ENCODE assay signal across 1 cellular context in the genomic region with DNA sequence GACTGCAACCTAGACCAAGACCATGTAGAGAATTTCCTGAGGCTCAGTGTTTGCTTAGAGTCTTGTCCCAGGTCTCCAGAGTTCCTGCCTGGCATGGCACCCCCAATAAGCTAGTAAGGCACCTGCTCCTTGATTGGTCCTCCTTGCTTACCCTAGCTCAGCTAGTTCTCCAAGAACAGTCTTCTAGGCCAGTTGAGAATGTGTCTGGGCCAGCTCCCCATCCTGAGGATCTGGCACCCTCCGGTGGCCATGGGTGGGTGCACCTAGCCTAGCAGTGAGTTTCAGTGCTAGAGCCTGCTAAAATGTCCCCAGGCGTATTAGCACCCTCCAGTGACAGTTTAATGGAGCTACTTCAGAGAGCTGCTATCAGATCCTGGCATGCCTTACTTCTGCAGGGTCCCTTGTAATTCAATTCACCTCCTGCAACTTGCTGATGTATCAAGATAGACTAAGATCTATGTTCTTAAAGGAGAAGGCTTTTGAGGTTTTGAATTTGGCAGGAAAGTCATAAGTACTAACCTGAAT.
TF ChIP-seq lines count a peak whose summit lies in the region.

No MANE protein-coding gene starts in this region.

TF ChIP-seq in K562, 482 proteins besides CTCF, POLR2A, EP300 and RAD21 (continued from another document and continues in another):
- TF ChIP-seq, protein P1, sequence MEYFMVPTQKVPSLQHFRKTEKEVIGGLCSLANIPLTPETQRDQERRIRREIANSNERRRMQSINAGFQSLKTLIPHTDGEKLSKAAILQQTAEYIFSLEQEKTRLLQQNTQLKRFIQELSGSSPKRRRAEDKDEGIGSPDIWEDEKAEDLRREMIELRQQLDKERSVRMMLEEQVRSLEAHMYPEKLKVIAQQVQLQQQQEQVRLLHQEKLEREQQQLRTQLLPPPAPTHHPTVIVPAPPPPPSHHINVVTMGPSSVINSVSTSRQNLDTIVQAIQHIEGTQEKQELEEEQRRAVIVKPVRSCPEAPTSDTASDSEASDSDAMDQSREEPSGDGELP (CRISPR knock-in tag; IDR thresholded peaks at IDR 0.05; ENCODE audit: borderline replicate concordance), result peak; percentile 78; the same call in 1 of the 2 replicates
- TF ChIP-seq, protein P2, sequence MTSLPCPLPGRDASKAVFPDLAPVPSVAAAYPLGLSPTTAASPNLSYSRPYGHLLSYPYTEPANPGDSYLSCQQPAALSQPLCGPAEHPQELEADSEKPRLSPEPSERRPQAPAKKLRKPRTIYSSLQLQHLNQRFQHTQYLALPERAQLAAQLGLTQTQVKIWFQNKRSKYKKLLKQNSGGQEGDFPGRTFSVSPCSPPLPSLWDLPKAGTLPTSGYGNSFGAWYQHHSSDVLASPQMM (CRISPR knock-in tag; IDR thresholded peaks at IDR 0.05), result no peak
- no peak for TF ChIP-seq MED1 (CRISPR knock-in tag; IDR thresholded peaks at IDR 0.05; ENCODE audit: borderline replicate concordance)
- TF ChIP-seq STAT5B (CRISPR knock-in tag; IDR thresholded peaks at IDR 0.05), result no peak
- TF ChIP-seq THRAP3 (IDR thresholded peaks at IDR 0.05; ENCODE audit: borderline replicate concordance), result no peak
- TF ChIP-seq KAT7 (CRISPR knock-in tag; IDR thresholded peaks at IDR 0.05; ENCODE audit: borderline replicate concordance), result no peak
- TF ChIP-seq, protein P3, sequence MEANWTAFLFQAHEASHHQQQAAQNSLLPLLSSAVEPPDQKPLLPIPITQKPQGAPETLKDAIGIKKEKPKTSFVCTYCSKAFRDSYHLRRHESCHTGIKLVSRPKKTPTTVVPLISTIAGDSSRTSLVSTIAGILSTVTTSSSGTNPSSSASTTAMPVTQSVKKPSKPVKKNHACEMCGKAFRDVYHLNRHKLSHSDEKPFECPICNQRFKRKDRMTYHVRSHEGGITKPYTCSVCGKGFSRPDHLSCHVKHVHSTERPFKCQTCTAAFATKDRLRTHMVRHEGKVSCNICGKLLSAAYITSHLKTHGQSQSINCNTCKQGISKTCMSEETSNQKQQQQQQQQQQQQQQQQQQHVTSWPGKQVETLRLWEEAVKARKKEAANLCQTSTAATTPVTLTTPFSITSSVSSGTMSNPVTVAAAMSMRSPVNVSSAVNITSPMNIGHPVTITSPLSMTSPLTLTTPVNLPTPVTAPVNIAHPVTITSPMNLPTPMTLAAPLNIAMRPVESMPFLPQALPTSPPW (CRISPR knock-in tag; IDR thresholded peaks at IDR 0.05), result peak; percentile 39; the same call in 1 of the 2 replicates
- TF ChIP-seq ZNF77 (CRISPR knock-in tag; IDR thresholded peaks at IDR 0.05), result no peak
- no peak for TF ChIP-seq FOS (IDR thresholded peaks at IDR 0.05; ENCODE audit: extremely low read depth, insufficient read length)
- TF ChIP-seq, protein P4, sequence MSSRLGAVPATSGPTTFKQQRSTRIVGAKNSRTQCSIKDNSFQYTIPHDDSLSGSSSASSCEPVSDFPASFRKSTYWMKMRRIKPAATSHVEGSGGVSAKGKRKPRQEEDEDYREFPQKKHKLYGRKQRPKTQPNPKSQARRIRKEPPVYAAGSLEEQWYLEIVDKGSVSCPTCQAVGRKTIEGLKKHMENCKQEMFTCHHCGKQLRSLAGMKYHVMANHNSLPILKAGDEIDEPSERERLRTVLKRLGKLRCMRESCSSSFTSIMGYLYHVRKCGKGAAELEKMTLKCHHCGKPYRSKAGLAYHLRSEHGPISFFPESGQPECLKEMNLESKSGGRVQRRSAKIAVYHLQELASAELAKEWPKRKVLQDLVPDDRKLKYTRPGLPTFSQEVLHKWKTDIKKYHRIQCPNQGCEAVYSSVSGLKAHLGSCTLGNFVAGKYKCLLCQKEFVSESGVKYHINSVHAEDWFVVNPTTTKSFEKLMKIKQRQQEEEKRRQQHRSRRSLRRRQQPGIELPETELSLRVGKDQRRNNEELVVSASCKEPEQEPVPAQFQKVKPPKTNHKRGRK (tag; IDR thresholded peaks at IDR 0.05), result no peak
- TF ChIP-seq, protein P5, sequence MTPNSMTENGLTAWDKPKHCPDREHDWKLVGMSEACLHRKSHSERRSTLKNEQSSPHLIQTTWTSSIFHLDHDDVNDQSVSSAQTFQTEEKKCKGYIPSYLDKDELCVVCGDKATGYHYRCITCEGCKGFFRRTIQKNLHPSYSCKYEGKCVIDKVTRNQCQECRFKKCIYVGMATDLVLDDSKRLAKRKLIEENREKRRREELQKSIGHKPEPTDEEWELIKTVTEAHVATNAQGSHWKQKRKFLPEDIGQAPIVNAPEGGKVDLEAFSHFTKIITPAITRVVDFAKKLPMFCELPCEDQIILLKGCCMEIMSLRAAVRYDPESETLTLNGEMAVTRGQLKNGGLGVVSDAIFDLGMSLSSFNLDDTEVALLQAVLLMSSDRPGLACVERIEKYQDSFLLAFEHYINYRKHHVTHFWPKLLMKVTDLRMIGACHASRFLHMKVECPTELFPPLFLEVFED (CRISPR knock-in tag; conservative IDR thresholded peaks at IDR 0.05), result no peak
- TF ChIP-seq POLR3G (IDR thresholded peaks at IDR 0.05; ENCODE audit: extremely low read depth, insufficient read length, insufficient replicate concordance), result no peak
- TF ChIP-seq RCOR1 (IDR thresholded peaks at IDR 0.05; ENCODE audit: borderline replicate concordance in 1 of 2, low read depth in 2 of 2, low read length in 2 of 2), result peak in 1 of 2 experiments; percentile 62; a peak in 2 of 4 replicates
- TF ChIP-seq, protein P6, sequence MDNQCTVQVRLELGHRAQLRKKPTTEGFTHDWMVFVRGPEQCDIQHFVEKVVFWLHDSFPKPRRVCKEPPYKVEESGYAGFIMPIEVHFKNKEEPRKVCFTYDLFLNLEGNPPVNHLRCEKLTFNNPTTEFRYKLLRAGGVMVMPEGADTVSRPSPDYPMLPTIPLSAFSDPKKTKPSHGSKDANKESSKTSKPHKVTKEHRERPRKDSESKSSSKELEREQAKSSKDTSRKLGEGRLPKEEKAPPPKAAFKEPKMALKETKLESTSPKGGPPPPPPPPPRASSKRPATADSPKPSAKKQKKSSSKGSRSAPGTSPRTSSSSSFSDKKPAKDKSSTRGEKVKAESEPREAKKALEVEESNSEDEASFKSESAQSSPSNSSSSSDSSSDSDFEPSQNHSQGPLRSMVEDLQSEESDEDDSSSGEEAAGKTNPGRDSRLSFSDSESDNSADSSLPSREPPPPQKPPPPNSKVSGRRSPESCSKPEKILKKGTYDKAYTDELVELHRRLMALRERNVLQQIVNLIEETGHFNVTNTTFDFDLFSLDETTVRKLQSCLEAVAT (IDR thresholded peaks at IDR 0.05), result peak in 1 of 2 experiments; percentile 67; a peak in 1 of 4 replicates
- TF ChIP-seq, protein P7, sequence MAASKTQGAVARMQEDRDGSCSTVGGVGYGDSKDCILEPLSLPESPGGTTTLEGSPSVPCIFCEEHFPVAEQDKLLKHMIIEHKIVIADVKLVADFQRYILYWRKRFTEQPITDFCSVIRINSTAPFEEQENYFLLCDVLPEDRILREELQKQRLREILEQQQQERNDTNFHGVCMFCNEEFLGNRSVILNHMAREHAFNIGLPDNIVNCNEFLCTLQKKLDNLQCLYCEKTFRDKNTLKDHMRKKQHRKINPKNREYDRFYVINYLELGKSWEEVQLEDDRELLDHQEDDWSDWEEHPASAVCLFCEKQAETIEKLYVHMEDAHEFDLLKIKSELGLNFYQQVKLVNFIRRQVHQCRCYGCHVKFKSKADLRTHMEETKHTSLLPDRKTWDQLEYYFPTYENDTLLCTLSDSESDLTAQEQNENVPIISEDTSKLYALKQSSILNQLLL (CRISPR knock-in tag; IDR thresholded peaks at IDR 0.05; ENCODE audit: borderline replicate concordance), result no peak
- TF ChIP-seq, protein P8, sequence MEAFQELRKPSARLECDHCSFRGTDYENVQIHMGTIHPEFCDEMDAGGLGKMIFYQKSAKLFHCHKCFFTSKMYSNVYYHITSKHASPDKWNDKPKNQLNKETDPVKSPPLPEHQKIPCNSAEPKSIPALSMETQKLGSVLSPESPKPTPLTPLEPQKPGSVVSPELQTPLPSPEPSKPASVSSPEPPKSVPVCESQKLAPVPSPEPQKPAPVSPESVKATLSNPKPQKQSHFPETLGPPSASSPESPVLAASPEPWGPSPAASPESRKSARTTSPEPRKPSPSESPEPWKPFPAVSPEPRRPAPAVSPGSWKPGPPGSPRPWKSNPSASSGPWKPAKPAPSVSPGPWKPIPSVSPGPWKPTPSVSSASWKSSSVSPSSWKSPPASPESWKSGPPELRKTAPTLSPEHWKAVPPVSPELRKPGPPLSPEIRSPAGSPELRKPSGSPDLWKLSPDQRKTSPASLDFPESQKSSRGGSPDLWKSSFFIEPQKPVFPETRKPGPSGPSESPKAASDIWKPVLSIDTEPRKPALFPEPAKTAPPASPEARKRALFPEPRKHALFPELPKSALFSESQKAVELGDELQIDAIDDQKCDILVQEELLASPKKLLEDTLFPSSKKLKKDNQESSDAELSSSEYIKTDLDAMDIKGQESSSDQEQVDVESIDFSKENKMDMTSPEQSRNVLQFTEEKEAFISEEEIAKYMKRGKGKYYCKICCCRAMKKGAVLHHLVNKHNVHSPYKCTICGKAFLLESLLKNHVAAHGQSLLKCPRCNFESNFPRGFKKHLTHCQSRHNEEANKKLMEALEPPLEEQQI (IDR thresholded peaks at IDR 0.05), result peak; percentile 78
- no peak for TF ChIP-seq ZFX (CRISPR knock-in tag; IDR thresholded peaks at IDR 0.05)
- no peak for TF ChIP-seq ZSCAN29 (IDR thresholded peaks at IDR 0.05)
- TF ChIP-seq FOXA1 (IDR thresholded peaks at IDR 0.05; ENCODE audit: borderline replicate concordance), result no peak
- TF ChIP-seq ZNF175 (CRISPR knock-in tag; IDR thresholded peaks at IDR 0.05; ENCODE audit: low read depth), result no peak
- TF ChIP-seq SREBF1 (IDR thresholded peaks at IDR 0.05; ENCODE audit: borderline replicate concordance, low read depth, low read length), result no peak
- TF ChIP-seq CEBPG (CRISPR knock-in tag; IDR thresholded peaks at IDR 0.05), result no peak
- TF ChIP-seq CEBPG (tag; conservative IDR thresholded peaks at IDR 0.05 in 1 of 2, IDR thresholded peaks at IDR 0.05 in 1 of 2), result no peak
- TF ChIP-seq, protein P9, sequence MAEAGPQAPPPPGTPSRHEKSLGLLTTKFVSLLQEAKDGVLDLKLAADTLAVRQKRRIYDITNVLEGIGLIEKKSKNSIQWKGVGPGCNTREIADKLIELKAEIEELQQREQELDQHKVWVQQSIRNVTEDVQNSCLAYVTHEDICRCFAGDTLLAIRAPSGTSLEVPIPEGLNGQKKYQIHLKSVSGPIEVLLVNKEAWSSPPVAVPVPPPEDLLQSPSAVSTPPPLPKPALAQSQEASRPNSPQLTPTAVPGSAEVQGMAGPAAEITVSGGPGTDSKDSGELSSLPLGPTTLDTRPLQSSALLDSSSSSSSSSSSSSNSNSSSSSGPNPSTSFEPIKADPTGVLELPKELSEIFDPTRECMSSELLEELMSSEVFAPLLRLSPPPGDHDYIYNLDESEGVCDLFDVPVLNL (CRISPR knock-in tag; IDR thresholded peaks at IDR 0.05; ENCODE audit: low read depth), result no peak
- no peak for TF ChIP-seq ZNF436 (CRISPR knock-in tag; IDR thresholded peaks at IDR 0.05)
- peak; percentile 64; the same call in 1 of the 2 replicates for TF ChIP-seq GABPB1 (CRISPR knock-in tag; IDR thresholded peaks at IDR 0.05)
- TF ChIP-seq, protein P10, sequence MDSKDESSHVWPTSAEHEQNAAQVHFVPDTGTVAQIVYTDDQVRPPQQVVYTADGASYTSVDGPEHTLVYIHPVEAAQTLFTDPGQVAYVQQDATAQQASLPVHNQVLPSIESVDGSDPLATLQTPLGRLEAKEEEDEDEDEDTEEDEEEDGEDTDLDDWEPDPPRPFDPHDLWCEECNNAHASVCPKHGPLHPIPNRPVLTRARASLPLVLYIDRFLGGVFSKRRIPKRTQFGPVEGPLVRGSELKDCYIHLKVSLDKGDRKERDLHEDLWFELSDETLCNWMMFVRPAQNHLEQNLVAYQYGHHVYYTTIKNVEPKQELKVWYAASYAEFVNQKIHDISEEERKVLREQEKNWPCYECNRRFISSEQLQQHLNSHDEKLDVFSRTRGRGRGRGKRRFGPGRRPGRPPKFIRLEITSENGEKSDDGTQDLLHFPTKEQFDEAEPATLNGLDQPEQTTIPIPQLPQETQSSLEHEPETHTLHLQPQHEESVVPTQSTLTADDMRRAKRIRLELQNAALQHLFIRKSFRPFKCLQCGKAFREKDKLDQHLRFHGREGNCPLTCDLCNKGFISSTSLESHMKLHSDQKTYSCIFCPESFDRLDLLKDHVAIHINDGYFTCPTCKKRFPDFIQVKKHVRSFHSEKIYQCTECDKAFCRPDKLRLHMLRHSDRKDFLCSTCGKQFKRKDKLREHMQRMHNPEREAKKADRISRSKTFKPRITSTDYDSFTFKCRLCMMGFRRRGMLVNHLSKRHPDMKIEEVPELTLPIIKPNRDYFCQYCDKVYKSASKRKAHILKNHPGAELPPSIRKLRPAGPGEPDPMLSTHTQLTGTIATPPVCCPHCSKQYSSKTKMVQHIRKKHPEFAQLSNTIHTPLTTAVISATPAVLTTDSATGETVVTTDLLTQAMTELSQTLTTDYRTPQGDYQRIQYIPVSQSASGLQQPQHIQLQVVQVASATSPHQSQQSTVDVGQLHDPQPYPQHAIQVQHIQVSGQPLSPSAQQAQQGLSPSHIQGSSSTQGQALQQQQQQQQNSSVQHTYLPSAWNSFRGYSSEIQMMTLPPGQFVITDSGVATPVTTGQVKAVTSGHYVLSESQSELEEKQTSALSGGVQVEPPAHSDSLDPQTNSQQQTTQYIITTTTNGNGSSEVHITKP (IDR thresholded peaks at IDR 0.05; ENCODE audit: partially characterized antibody), result peak; percentile 22
- TF ChIP-seq POLR2G (IDR thresholded peaks at IDR 0.05; ENCODE audit: low read depth, low read length), result no peak
- no peak for TF ChIP-seq ZNF184 (CRISPR knock-in tag; IDR thresholded peaks at IDR 0.05)
- TF ChIP-seq TCF3 (CRISPR knock-in tag; IDR thresholded peaks at IDR 0.05), result peak; percentile 27; the same call in 1 of the 2 replicates
- TF ChIP-seq CBFA2T3 (IDR thresholded peaks at IDR 0.05), result peak; percentile 24; the same call in 1 of the 2 replicates
- TF ChIP-seq, protein P11, sequence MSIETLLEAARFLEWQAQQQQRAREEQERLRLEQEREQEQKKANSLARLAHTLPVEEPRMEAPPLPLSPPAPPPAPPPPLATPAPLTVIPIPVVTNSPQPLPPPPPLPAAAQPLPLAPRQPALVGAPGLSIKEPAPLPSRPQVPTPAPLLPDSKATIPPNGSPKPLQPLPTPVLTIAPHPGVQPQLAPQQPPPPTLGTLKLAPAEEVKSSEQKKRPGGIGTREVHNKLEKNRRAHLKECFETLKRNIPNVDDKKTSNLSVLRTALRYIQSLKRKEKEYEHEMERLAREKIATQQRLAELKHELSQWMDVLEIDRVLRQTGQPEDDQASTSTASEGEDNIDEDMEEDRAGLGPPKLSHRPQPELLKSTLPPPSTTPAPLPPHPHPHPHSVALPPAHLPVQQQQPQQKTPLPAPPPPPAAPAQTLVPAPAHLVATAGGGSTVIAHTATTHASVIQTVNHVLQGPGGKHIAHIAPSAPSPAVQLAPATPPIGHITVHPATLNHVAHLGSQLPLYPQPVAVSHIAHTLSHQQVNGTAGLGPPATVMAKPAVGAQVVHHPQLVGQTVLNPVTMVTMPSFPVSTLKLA (conservative IDR thresholded peaks at IDR 0.05), result peak in 1 of 2 experiments; percentile 14; a peak in 1 of 4 replicates
- no peak for TF ChIP-seq HOXB6 (CRISPR knock-in tag; IDR thresholded peaks at IDR 0.05; ENCODE audit: borderline replicate concordance)
- TF ChIP-seq TEAD1 (CRISPR knock-in tag; IDR thresholded peaks at IDR 0.05), result no peak
- no peak for TF ChIP-seq ZNF12 (CRISPR knock-in tag; IDR thresholded peaks at IDR 0.05)
- no peak for TF ChIP-seq ATF1 (CRISPR knock-in tag; IDR thresholded peaks at IDR 0.05)
- no peak for TF ChIP-seq ATF1 (tag; IDR thresholded peaks at IDR 0.05)
- TF ChIP-seq ZNF263 (CRISPR knock-in tag; IDR thresholded peaks at IDR 0.05; ENCODE audit: borderline replicate concordance), result no peak
